1 cellular context compared by ENCODE assay signal in the genomic region with DNA sequence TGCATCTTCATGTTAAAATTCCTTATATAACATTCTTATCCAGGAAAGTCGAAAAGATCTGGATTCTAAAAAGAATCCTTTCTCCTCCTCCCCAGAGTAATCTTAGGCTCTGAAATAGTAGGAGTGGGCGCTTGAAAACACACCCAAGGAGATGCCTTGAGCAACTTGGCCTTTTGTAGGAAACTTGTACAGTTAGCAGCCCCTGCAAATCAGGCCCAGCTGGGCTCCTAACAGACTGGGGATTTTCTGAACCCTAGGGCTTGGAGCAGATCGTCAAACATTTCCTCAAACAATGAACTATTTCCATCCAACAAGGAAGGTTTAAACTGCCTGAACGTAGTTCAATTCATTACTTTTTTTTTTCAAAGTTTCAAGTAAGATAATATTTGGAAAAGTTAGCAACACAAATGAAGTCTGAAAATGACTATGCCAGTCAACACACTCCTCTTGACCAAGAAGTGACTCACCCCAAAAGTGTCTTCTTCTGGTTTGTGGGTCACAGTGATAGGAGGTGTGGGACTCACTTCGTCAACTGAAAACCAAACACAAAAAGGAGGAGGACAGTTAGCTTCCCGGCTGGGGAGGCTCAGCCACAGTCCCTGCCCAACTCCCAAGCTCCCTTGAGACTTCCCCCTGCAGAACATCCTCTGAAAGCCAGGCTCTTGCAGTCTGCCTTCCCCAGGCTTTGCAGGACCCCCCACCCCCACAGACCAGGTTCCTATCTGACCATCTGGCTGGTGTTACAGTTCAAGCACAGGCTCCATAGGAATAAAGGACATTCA.
TF ChIP-seq lines count a peak whose summit lies in the region.

No MANE protein-coding gene starts in this region.

TF ChIP-seq in GM23338, 12 proteins besides CTCF, POLR2A, EP300 and RAD21:
- no peak for TF ChIP-seq STAT1 (IDR thresholded peaks at IDR 0.05; ENCODE audit: unreplicated experiment)
- TF ChIP-seq, protein P1, sequence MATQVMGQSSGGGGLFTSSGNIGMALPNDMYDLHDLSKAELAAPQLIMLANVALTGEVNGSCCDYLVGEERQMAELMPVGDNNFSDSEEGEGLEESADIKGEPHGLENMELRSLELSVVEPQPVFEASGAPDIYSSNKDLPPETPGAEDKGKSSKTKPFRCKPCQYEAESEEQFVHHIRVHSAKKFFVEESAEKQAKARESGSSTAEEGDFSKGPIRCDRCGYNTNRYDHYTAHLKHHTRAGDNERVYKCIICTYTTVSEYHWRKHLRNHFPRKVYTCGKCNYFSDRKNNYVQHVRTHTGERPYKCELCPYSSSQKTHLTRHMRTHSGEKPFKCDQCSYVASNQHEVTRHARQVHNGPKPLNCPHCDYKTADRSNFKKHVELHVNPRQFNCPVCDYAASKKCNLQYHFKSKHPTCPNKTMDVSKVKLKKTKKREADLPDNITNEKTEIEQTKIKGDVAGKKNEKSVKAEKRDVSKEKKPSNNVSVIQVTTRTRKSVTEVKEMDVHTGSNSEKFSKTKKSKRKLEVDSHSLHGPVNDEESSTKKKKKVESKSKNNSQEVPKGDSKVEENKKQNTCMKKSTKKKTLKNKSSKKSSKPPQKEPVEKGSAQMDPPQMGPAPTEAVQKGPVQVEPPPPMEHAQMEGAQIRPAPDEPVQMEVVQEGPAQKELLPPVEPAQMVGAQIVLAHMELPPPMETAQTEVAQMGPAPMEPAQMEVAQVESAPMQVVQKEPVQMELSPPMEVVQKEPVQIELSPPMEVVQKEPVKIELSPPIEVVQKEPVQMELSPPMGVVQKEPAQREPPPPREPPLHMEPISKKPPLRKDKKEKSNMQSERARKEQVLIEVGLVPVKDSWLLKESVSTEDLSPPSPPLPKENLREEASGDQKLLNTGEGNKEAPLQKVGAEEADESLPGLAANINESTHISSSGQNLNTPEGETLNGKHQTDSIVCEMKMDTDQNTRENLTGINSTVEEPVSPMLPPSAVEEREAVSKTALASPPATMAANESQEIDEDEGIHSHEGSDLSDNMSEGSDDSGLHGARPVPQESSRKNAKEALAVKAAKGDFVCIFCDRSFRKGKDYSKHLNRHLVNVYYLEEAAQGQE (IDR thresholded peaks at IDR 0.05; ENCODE audit: unreplicated experiment) = no peak
- no peak for TF ChIP-seq ZNF114 (CRISPR knock-in tag; IDR thresholded peaks at IDR 0.05)
- TF ChIP-seq CREB1 (CRISPR knock-in tag; IDR thresholded peaks at IDR 0.05; ENCODE audit: low read depth) = no peak
- TF ChIP-seq, protein P2, sequence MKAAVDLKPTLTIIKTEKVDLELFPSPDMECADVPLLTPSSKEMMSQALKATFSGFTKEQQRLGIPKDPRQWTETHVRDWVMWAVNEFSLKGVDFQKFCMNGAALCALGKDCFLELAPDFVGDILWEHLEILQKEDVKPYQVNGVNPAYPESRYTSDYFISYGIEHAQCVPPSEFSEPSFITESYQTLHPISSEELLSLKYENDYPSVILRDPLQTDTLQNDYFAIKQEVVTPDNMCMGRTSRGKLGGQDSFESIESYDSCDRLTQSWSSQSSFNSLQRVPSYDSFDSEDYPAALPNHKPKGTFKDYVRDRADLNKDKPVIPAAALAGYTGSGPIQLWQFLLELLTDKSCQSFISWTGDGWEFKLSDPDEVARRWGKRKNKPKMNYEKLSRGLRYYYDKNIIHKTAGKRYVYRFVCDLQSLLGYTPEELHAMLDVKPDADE (IDR thresholded peaks at IDR 0.05) = no peak
- no peak for TF ChIP-seq POLR2AphosphoS5 (IDR thresholded peaks at IDR 0.05; ENCODE audit: low read depth)
- no peak for TF ChIP-seq EZH2 (IDR thresholded peaks at IDR 0.05; ENCODE audit: low read depth, unreplicated experiment)
- no peak for TF ChIP-seq NANOG (IDR thresholded peaks at IDR 0.05; ENCODE audit: borderline replicate concordance)
- no peak for TF ChIP-seq JUNB (IDR thresholded peaks at IDR 0.05; ENCODE audit: unreplicated experiment)
- no peak for TF ChIP-seq ZNF331 (CRISPR knock-in tag; IDR thresholded peaks at IDR 0.05; ENCODE audit: low read depth)
- TF ChIP-seq, protein P3, sequence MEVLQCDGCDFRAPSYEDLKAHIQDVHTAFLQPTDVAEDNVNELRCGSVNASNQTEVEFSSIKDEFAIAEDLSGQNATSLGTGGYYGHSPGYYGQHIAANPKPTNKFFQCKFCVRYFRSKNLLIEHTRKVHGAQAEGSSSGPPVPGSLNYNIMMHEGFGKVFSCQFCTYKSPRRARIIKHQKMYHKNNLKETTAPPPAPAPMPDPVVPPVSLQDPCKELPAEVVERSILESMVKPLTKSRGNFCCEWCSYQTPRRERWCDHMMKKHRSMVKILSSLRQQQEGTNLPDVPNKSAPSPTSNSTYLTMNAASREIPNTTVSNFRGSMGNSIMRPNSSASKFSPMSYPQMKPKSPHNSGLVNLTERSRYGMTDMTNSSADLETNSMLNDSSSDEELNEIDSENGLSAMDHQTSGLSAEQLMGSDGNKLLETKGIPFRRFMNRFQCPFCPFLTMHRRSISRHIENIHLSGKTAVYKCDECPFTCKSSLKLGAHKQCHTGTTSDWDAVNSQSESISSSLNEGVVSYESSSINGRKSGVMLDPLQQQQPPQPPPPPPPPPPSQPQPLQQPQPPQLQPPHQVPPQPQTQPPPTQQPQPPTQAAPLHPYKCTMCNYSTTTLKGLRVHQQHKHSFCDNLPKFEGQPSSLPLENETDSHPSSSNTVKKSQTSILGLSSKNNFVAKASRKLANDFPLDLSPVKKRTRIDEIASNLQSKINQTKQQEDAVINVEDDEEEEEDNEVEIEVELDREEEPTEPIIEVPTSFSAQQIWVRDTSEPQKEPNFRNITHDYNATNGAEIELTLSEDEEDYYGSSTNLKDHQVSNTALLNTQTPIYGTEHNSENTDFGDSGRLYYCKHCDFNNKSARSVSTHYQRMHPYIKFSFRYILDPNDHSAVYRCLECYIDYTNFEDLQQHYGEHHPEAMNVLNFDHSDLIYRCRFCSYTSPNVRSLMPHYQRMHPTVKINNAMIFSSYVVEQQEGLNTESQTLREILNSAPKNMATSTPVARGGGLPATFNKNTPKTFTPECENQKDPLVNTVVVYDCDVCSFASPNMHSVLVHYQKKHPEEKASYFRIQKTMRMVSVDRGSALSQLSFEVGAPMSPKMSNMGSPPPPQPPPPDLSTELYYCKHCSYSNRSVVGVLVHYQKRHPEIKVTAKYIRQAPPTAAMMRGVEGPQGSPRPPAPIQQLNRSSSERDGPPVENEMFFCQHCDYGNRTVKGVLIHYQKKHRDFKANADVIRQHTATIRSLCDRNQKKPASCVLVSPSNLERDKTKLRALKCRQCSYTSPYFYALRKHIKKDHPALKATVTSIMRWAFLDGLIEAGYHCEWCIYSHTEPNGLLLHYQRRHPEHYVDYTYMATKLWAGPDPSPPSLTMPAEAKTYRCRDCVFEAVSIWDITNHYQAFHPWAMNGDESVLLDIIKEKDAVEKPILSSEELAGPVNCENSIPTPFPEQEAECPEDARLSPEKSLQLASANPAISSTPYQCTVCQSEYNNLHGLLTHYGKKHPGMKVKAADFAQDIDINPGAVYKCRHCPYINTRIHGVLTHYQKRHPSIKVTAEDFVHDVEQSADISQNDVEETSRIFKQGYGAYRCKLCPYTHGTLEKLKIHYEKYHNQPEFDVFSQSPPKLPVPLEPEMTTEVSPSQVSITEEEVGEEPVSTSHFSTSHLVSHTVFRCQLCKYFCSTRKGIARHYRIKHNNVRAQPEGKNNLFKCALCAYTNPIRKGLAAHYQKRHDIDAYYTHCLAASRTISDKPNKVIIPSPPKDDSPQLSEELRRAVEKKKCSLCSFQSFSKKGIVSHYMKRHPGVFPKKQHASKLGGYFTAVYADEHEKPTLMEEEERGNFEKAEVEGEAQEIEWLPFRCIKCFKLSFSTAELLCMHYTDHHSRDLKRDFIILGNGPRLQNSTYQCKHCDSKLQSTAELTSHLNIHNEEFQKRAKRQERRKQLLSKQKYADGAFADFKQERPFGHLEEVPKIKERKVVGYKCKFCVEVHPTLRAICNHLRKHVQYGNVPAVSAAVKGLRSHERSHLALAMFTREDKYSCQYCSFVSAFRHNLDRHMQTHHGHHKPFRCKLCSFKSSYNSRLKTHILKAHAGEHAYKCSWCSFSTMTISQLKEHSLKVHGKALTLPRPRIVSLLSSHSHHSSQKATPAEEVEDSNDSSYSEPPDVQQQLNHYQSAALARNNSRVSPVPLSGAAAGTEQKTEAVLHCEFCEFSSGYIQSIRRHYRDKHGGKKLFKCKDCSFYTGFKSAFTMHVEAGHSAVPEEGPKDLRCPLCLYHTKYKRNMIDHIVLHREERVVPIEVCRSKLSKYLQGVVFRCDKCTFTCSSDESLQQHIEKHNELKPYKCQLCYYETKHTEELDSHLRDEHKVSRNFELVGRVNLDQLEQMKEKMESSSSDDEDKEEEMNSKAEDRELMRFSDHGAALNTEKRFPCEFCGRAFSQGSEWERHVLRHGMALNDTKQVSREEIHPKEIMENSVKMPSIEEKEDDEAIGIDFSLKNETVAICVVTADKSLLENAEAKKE (CRISPR knock-in tag; IDR thresholded peaks at IDR 0.05) = no peak
- TF ChIP-seq EZH2phosphoT487 (IDR thresholded peaks at IDR 0.05; ENCODE audit: unreplicated experiment) = no peak
